20 cellular contexts compared by ENCODE assay signal in the genomic region with DNA sequence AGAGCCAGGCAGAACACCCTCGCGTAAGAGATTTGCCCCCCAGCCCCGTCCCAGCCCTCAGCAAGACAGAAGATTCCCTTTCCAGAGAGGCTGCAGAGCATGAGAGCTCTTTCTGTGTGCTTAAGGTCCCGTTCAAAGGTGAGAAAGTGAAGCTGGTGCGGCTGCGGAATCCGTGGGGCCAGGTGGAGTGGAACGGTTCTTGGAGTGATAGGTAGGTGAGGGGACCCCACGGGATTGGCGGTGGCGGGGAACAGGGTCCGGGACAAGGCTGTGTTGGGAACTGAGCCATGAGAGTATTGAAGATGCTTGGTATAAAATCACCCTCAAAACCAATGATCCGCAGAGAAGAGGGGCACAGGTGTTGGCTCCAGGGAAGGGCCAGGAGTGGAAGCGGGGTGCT.
"Had no signal": no experiment of that assay in that cellular context is flagged by ENCODE, and none has a peak within 500 bp of the region (broad histone marks: within the 10 kb centered on the region; RNA-seq: fewer than 3 reads in every experiment).

No MANE protein-coding gene starts in this region.

- H3K27me3 Mint-ChIP-seq: effector memory CD8-positive, alpha-beta T cell; naive thymus-derived CD8-positive, alpha-beta T cell; stimulated activated naive B cell treated with anti-CD40 and anti-IgM and Interleukin-4, amounts not matched to agents 10 μg/mL and 1 μg/mL and 100 μg/mL, for 72 hours; stimulated activated naive CD8-positive, alpha-beta T cell treated with anti-CD3 and anti-CD28 coated beads, Interleukin-15, amount 100 ng/mL, for 72 hours had no signal

- H3K27ac ChIP-seq: epithelial cell of prostate, esophagus muscularis mucosa, pancreas, prostate gland, skin epidermis, thoracic aorta had no signal

- H3K27ac Mint-ChIP-seq: effector memory CD8-positive, alpha-beta T cell; stimulated activated naive B cell treated with anti-CD40 and anti-IgM and Interleukin-4, amounts not matched to agents 10 μg/mL and 1 μg/mL and 100 μg/mL, for 72 hours; stimulated activated naive CD8-positive, alpha-beta T cell treated with anti-CD3 and anti-CD28 coated beads, Interleukin-15, amount 100 ng/mL, for 72 hours had no signal

- H3K4me3 ChIP-seq: esophagus muscularis mucosa, mucosa of descending colon, pancreas, prostate gland, skin epidermis, thoracic aorta had no signal

- H3K36me3 ChIP-seq: pancreas, prostate gland had no signal

- H3K9me3 Mint-ChIP-seq: effector memory CD8-positive, alpha-beta T cell; naive thymus-derived CD8-positive, alpha-beta T cell; neural crest cell; stimulated activated naive B cell treated with anti-CD40 and anti-IgM and Interleukin-4, amounts not matched to agents 10 μg/mL and 1 μg/mL and 100 μg/mL, for 72 hours; stimulated activated naive CD8-positive, alpha-beta T cell treated with anti-CD3 and anti-CD28 coated beads, Interleukin-15, amount 100 ng/mL, for 72 hours had no signal

- H3K4me3 Mint-ChIP-seq: effector memory CD8-positive, alpha-beta T cell; naive thymus-derived CD8-positive, alpha-beta T cell; neural crest cell; stimulated activated naive B cell treated with anti-CD40 and anti-IgM and Interleukin-4, amounts not matched to agents 10 μg/mL and 1 μg/mL and 100 μg/mL, for 72 hours; stimulated activated naive CD8-positive, alpha-beta T cell treated with anti-CD3 and anti-CD28 coated beads, Interleukin-15, amount 100 ng/mL, for 72 hours had no signal

- ATAC-seq: effector memory CD8-positive, alpha-beta T cell; left colon; mucosa of descending colon; naive thymus-derived CD8-positive, alpha-beta T cell; pancreas; sciatic nerve; stimulated activated naive B cell treated with anti-CD40 and anti-IgM and Interleukin-4, amounts not matched to agents 10 μg/mL and 1 μg/mL and 100 μg/mL, for 72 hours; stimulated activated naive CD8-positive, alpha-beta T cell treated with anti-CD3 and anti-CD28 coated beads, Interleukin-15, amount 100 ng/mL, for 72 hours had no signal

- H3K27me3 ChIP-seq: esophagus muscularis mucosa, pancreas had no signal

- H3K4me1 Mint-ChIP-seq: naive thymus-derived CD8-positive, alpha-beta T cell; stimulated activated naive B cell treated with anti-CD40 and anti-IgM and Interleukin-4, amounts not matched to agents 10 μg/mL and 1 μg/mL and 100 μg/mL, for 72 hours; stimulated activated naive CD8-positive, alpha-beta T cell treated with anti-CD3 and anti-CD28 coated beads, Interleukin-15, amount 100 ng/mL, for 72 hours had no signal

- H3K4me1 ChIP-seq: esophagus muscularis mucosa, pancreas, prostate gland had no signal

- DNase-seq: effector memory CD8-positive, alpha-beta T cell; left colon; mucosa of descending colon; naive thymus-derived CD8-positive, alpha-beta T cell; occipital lobe; pancreas; retina; stimulated activated CD4-positive, alpha-beta T cell treated with anti-CD3 and anti-CD28 coated beads, Interleukin-2, amount 100 ng/mL, for 24 hours; stimulated activated CD4-positive, alpha-beta T cell treated with anti-CD3 and anti-CD28 coated beads, Interleukin-4, amount 100 ng/mL, for 4 hours; stimulated activated naive B cell treated with anti-CD40 and anti-IgM and Interleukin-4, amounts not matched to agents 10 μg/mL and 1 μg/mL and 100 μg/mL, for 72 hours; stimulated activated naive CD8-positive, alpha-beta T cell treated with anti-CD3 and anti-CD28 coated beads, Interleukin-15, amount 100 ng/mL, for 72 hours; substantia nigra; trophoblast cell had no signal

- FAIRE-seq: pancreas had no signal

- H3K9me3 ChIP-seq: esophagus muscularis mucosa, mucosa of descending colon, pancreas, prostate gland, thoracic aorta had no signal
